Comparison of ENCODE assay signal across 8 cellular contexts in genomic region chr14:75306917-75307699, GRCh38.
DNase-seq lines count a peak whose midpoint lies in the region; ATAC-seq and TF ChIP-seq lines count a peak whose summit lies in the region.
"Had no signal": no experiment of that assay in that cellular context is flagged by ENCODE, and none has a peak within 500 bp of the region (broad histone marks: within the 10 kb centered on the region; RNA-seq: fewer than 3 reads in every experiment).

No MANE protein-coding gene starts in this region.

- no peaks in the 10 kb centered on the region for H3K36me3 ChIP-seq in GM06990 (ENCODE audit: control insufficient read depth, insufficient read depth, low read length)

- H3K27me3 ChIP-seq in GM06990 (replicated peaks; ENCODE audit: control insufficient read depth, insufficient read depth, low read length): no peaks in the 10 kb centered on the region

- TF ChIP-seq CTCF in GM06990 (IDR thresholded peaks at IDR 0.05; ENCODE audit: insufficient read depth, low read length, poor library complexity, severe bottlenecking) (peak; percentile 77), coronary artery (IDR thresholded peaks at IDR 0.05) (no peak)

- ATAC-seq in HG02938 (IDR thresholded peaks at IDR 0.05; ENCODE audit: unreplicated experiment) (peak; percentile 70), HG02870 (IDR thresholded peaks at IDR 0.05; ENCODE audit: unreplicated experiment) (no peak)
- ATAC-seq in stimulated activated naive CD8-positive, alpha-beta T cell treated with anti-CD3 and anti-CD28 coated beads, Interleukin-15, Interleukin-2, amounts not matched to agents 100 U/mL and 50 U/mL, for 24 hours: peak; percentile 36

- H3K27ac ChIP-seq in coronary artery: no peak overlapping the region

- DNase-seq in GM06990 (ENCODE audit: extremely low read depth, insufficient read length) (no peak), NCI-H748 (lab: John Stamatoyannopoulos, UW; ENCODE audit: unreplicated experiment) (peak; percentile 54), coronary artery (ENCODE audit: low spot score) (peak; percentile 62), HPDE6-E6E7 (ENCODE audit: extremely low spot score) (no peak)
- no peak for DNase-seq in stimulated activated naive CD8-positive, alpha-beta T cell treated with anti-CD3 and anti-CD28 coated beads, Interleukin-15, Interleukin-2, amounts not matched to agents 100 U/mL and 50 U/mL, for 24 hours

- H3K4me3 ChIP-seq in GM06990 (replicated peaks; ENCODE audit: low read depth, low read length): no peak overlapping the region
- H3K4me3 ChIP-seq in coronary artery: no peak overlapping the region
- H3K4me3 ChIP-seq: lung had no signal

Comparison
In these comparisons a context has a peak if more than half of its experiments do, and no peak if none do; other contexts are left out.
1. DNase-seq: peak in NCI-H748 (single experiment) and coronary artery (single experiment); none in GM06990 (single experiment), stimulated activated naive CD8-positive, alpha-beta T cell treated with anti-CD3 and anti-CD28 coated beads, Interleukin-15, Interleukin-2, amounts not matched to agents 100 U/mL and 50 U/mL, for 24 hours (single experiment) and HPDE6-E6E7 (single experiment).